In the genomic region with DNA sequence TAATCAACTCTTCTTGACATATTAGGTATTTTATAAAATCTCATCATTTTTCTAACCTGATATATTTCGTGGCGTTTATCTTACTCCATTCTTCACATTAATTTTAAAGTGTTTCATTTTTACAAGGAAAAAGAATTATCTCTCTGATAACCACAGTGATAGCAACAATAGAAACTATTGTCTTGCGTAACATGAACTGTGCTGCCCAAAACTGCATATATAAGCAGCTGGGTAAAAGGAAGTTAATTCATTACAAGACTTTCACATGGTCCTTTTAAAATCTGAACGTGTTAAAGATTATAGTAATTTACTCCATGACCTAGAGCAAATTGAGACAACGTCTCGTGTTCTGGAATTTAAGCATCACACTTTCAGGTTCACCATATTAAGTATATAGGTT, we compare ENCODE assay signal across 20 cellular contexts.
DNase-seq lines count a peak whose midpoint lies in the region; ATAC-seq, FAIRE-seq and TF ChIP-seq lines count a peak whose summit lies in the region.
"Had no signal": no experiment of that assay in that cellular context is flagged by ENCODE, and none has a peak within 500 bp of the region (broad histone marks: within the 10 kb centered on the region; RNA-seq: fewer than 3 reads in every experiment).

No MANE protein-coding gene starts in this region.

- H3K27ac ChIP-seq in IMR-90 (ENCODE audit: insufficient read depth, low read length): no peak overlapping the region
- H3K27ac ChIP-seq: C4-2B, SK-N-MC had no signal

- no peak overlapping the region for H3K18ac ChIP-seq in IMR-90 (ENCODE audit: low read depth, low read length)

- H3K4me1 ChIP-seq in IMR-90 (ENCODE audit: control insufficient read depth, insufficient read depth, low read length): no peaks in the 10 kb centered on the region

- no peak overlapping the region for H4K91ac ChIP-seq in IMR-90 (ENCODE audit: insufficient read depth, low read depth, low read length)

- no peaks in the 10 kb centered on the region for H3K9me3 ChIP-seq in IMR-90 (ENCODE audit: control insufficient read depth, insufficient read depth, low read length)

- H4K8ac ChIP-seq in IMR-90 (ENCODE audit: low read depth in 2 of 2, low read length in 2 of 2): no peak overlapping the region

- H3K27me3 ChIP-seq in IMR-90 (ENCODE audit: control insufficient read depth, insufficient read depth, low read length): no peaks in the 10 kb centered on the region

- no peak overlapping the region for H2AK5ac ChIP-seq in IMR-90 (ENCODE audit: low read depth, low read length)

- TF ChIP-seq RAD21 in IMR-90 (IDR thresholded peaks at IDR 0.05; ENCODE audit: low read length): no peak

- CTCF ChIA-PET in IMR-90 (lab: Yijun Ruan, JAX): no interaction called here

- no peak overlapping the region for H4K5ac ChIP-seq in IMR-90 (ENCODE audit: low read depth, low read length)

- no peaks in the 10 kb centered on the region for H3K36me3 ChIP-seq in IMR-90 (ENCODE audit: control insufficient read depth, insufficient read depth, low read length)

- no TSS peak for BruUV-seq in IMR-90 (replicated peaks; lab: Mats Ljungman, UMichigan)

- WGBS in IMR-90 (ENCODE audit: extremely low coverage in 2 of 2, insufficient read length in 1 of 2), 2 experiments: no CpG with 5 or more reads among the region's 6 CpGs

- no peak overlapping the region for H2BK5ac ChIP-seq in IMR-90 (ENCODE audit: low read depth, low read length, poor library complexity, severe bottlenecking)

- no peaks in the 10 kb centered on the region for H3K79me1 ChIP-seq in IMR-90 (ENCODE audit: low read depth in 1 of 2, low read length in 2 of 2)

- H2BK15ac ChIP-seq in IMR-90 (ENCODE audit: low read depth, low read length): no peak overlapping the region

- no peaks in the 10 kb centered on the region for H4K20me1 ChIP-seq in IMR-90 (ENCODE audit: insufficient read depth, low read length)

- TF ChIP-seq CTCF in IMR-90 (conservative IDR thresholded peaks at IDR 0.05; ENCODE audit: low read depth, low read length): no peak
- TF ChIP-seq CTCF in NB4 (IDR thresholded peaks at IDR 0.05; ENCODE audit: low read depth, low read length): no peak

- dilution Hi-C loops in IMR-90 (cut with HindIII; ENCODE audit: low sequenced_read_pairs, unreplicated experiment): no loop called here

- H3K23ac ChIP-seq in IMR-90 (ENCODE audit: low read depth, low read length): no peak overlapping the region

- no peak overlapping the region for H2AK9ac ChIP-seq in IMR-90 (replicated peaks; ENCODE audit: low read depth, low read length, poor library complexity)

- no peak overlapping the region for H3K4me2 ChIP-seq in IMR-90 (ENCODE audit: low read depth, low read length)

- in situ Hi-C loops in IMR-90 (cut with MboI; ENCODE audit: low sequenced_read_pairs) (no loop called here), SK-MEL-5 (cut with HindIII; ENCODE audit: low pct_unique_long_range_greater_than_20kb, low sequenced_read_pairs) (no loop called here), KBM-7 (cut with MboI; ENCODE audit: low pct_unique_long_range_greater_than_20kb, low sequenced_read_pairs) (no loop called here)

- TF ChIP-seq POLR2A in IMR-90 (IDR thresholded peaks at IDR 0.05; ENCODE audit: low read depth, low read length) (no peak), NB4 (IDR thresholded peaks at IDR 0.05; ENCODE audit: extremely low read depth, insufficient read length) (no peak), GM12891 (IDR thresholded peaks at IDR 0.05; ENCODE audit: low read depth, low read length) (no peak)

- no peak overlapping the region for H3K4ac ChIP-seq in IMR-90 (ENCODE audit: low read depth, low read length)

- ATAC-seq in IMR-90 (ENCODE audit: low read depth): no peak
- ATAC-seq in HG03460 (IDR thresholded peaks at IDR 0.05; ENCODE audit: unreplicated experiment): no peak
- ATAC-seq: K562, Panc1 had no signal

- H3K14ac ChIP-seq in IMR-90 (replicated peaks; ENCODE audit: low read depth, low read length): no peak overlapping the region

- H2AFZ ChIP-seq in IMR-90 (replicated peaks; ENCODE audit: low read length, poor library complexity): no peak overlapping the region

- no peak for FAIRE-seq in GM12891 (lab: Jason Lieb, UNC)
- FAIRE-seq: K562 had no signal

- H3K9ac ChIP-seq in IMR-90 (ENCODE audit: low read depth, low read length): no peak overlapping the region

- no peaks in the 10 kb centered on the region for H3K9me1 ChIP-seq in IMR-90 (ENCODE audit: insufficient read depth, low read length)

- H3K4me3 ChIP-seq in IMR-90 (ENCODE audit: insufficient read depth, low read depth, low read length) (no peak overlapping the region), NB4 (ENCODE audit: low read depth, low read length) (no peak overlapping the region)
- H3K4me3 ChIP-seq: K562, SK-N-MC had no signal

- DNase-seq in IMR-90 (no peak), NB4 (ENCODE audit: low read depth) (peak; percentile 14), SK-MEL-5 (ENCODE audit: low read depth, low spot score) (peak; percentile 3), pons (ENCODE audit: low spot score) (peak; percentile 4), KBM-7 (no peak), GM12891 (ENCODE audit: insufficient read length, low spot score) (no peak)
- DNase-seq: ACHN, COR-L47, GF-D8, H9, NCI-H1048, NCI-H1436, NCI-H2029 treated with DMSO at 0.1 percent for 48 hours, NCI-H510A, NCI-H748 treated with DMSO at 0.1 percent for 48 hours had no signal

- intact Hi-C loops in IMR-90 (cut with micrococcal nuclease): no loop called here

- H3K56ac ChIP-seq in IMR-90 (ENCODE audit: extremely low read depth, insufficient read depth, low read length): no peak overlapping the region

- H2BK20ac ChIP-seq in IMR-90 (ENCODE audit: low read depth, low read length): no peak overlapping the region

- POLR2A ChIA-PET in IMR-90 (lab: Charles Lee; ENCODE audit: unreplicated experiment): no interaction called here

- H2BK120ac ChIP-seq in IMR-90 (ENCODE audit: low read depth, low read length): no peak overlapping the region

TF ChIP-seq in IMR-90, 13 proteins besides CTCF, POLR2A, EP300 and RAD21:
- TF ChIP-seq, protein P1, sequence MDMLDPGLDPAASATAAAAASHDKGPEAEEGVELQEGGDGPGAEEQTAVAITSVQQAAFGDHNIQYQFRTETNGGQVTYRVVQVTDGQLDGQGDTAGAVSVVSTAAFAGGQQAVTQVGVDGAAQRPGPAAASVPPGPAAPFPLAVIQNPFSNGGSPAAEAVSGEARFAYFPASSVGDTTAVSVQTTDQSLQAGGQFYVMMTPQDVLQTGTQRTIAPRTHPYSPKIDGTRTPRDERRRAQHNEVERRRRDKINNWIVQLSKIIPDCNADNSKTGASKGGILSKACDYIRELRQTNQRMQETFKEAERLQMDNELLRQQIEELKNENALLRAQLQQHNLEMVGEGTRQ (IDR thresholded peaks at IDR 0.05; ENCODE audit: low read depth, low read length): no peak
- peak; percentile 36 for TF ChIP-seq CEBPB (IDR thresholded peaks at IDR 0.05; ENCODE audit: low read depth, low read length)
- TF ChIP-seq RCOR1 (IDR thresholded peaks at IDR 0.05; ENCODE audit: insufficient replicate concordance, low read length): no peak

TF ChIP-seq in GM12891, 5 proteins besides CTCF, POLR2A, EP300 and RAD21:
- no peak for TF ChIP-seq SPI1 (IDR thresholded peaks at IDR 0.05; ENCODE audit: low read depth, low read length)
- no peak for TF ChIP-seq POU2F2 (IDR thresholded peaks at IDR 0.05; ENCODE audit: low read depth, low read length)
- TF ChIP-seq TAF1 (IDR thresholded peaks at IDR 0.05; ENCODE audit: low read depth, low read length): no peak
- no peak for TF ChIP-seq POLR2AphosphoS5 (IDR thresholded peaks at IDR 0.05; ENCODE audit: low read depth, low read length)
- TF ChIP-seq PAX5 (IDR thresholded peaks at IDR 0.05; ENCODE audit: insufficient read depth, low read length, severe bottlenecking): no peak

Comparison
In these comparisons a context has a peak if more than half of its experiments do, and no peak if none do; other contexts are left out.
1. DNase-seq: peak in NB4 (single experiment), SK-MEL-5 (single experiment) and pons (single experiment); none in IMR-90 (single experiment), KBM-7 (single experiment) and GM12891 (single experiment).